Comparison of ENCODE assay signal across 9 cellular contexts in genomic region chr19:48480151-48480475, GRCh38. TPM values are rescaled to one million over a fixed set of nuclear protein-coding genes. Genes with fewer than 3 reads are reported as not detected.
DNase-seq lines count a peak whose midpoint lies in the region; ATAC-seq and TF ChIP-seq lines count a peak whose summit lies in the region.
"Had no signal": no experiment of that assay in that cellular context is flagged by ENCODE, and none has a peak within 500 bp of the region (broad histone marks: within the 10 kb centered on the region; RNA-seq: fewer than 3 reads in every experiment).

No MANE protein-coding gene starts in this region.

- H3K36me3 ChIP-seq in effector memory CD4-positive, alpha-beta T cell (ENCODE audit: control insufficient read depth, insufficient read depth, low read length) = peaks cover 12% of the 10 kb centered on the region
- peaks cover 3 to 44% (median 5%) of the 10 kb centered on the region in 3 donors for H3K36me3 ChIP-seq in tibial nerve

- H3K4me3 ChIP-seq in effector memory CD4-positive, alpha-beta T cell (ENCODE audit: insufficient read depth, low read depth, low read length, poor library complexity, severe bottlenecking) = peak overlapping the region; percentile 63
- peak overlapping the region; percentile 51 to 65 (median 58) for H3K4me3 ChIP-seq in tibial nerve

- TF ChIP-seq EP300 in tibial nerve (IDR thresholded peaks at IDR 0.05) = peak in 1 of 2 donors; percentile 58

- no peak for TF ChIP-seq POLR2A in tibial nerve (IDR thresholded peaks at IDR 0.05)

- peak overlapping the region; percentile 68 for H3K27ac ChIP-seq in effector memory CD4-positive, alpha-beta T cell (ENCODE audit: insufficient read depth, low read length, poor library complexity, severe bottlenecking)
- H3K27ac ChIP-seq in tibial nerve = peak overlapping the region; percentile 80 to 94 (median 87)

- H3K27me3 ChIP-seq in effector memory CD4-positive, alpha-beta T cell (replicated peaks; ENCODE audit: control insufficient read depth, insufficient read depth, low read length, poor library complexity, severe bottlenecking) = no peaks in the 10 kb centered on the region
- no peaks in the 10 kb centered on the region for H3K27me3 ChIP-seq in tibial nerve

- TF ChIP-seq CTCF in tibial nerve (IDR thresholded peaks at IDR 0.05) = no peak

- peaks cover 11% of the 10 kb centered on the region for H3K4me1 ChIP-seq in effector memory CD4-positive, alpha-beta T cell (ENCODE audit: control insufficient read depth, insufficient read depth, low read length, poor library complexity, severe bottlenecking)
- H3K4me1 ChIP-seq in tibial nerve = peaks cover 0 to 23% (median 4%) of the 10 kb centered on the region in 4 donors

- WGBS in tibial nerve, 2 donors = 8 to 49% methylated on average over 2 to 8 of the region's 23 CpGs

- peak; percentile 21 for DNase-seq in activated gamma-delta T cell treated with anti-CD3 and anti-CD28 coated beads, Interleukin-2, amount 50 U/mL, for 16 hours (ENCODE audit: low read depth)
- DNase-seq in activated gamma-delta T cell (lab: John Stamatoyannopoulos, UW) = no peak
- no peak for DNase-seq in effector memory CD4-positive, alpha-beta T cell
- DNase-seq in midbrain (lab: John Stamatoyannopoulos, UW) = peak; percentile 71
- DNase-seq in tibial nerve (ENCODE audit: low spot score in 2 of 2) = peak; percentile 38 to 48
- DNase-seq in KG1 (lab: John Stamatoyannopoulos, UW) = no peak
- DNase-seq in NCI-H2196 (lab: John Stamatoyannopoulos, UW; ENCODE audit: unreplicated experiment) = no peak
- DNase-seq: DND-41 had no signal

- no peaks in the 10 kb centered on the region for H3K9me3 ChIP-seq in effector memory CD4-positive, alpha-beta T cell (ENCODE audit: control insufficient read depth, low read length)
- H3K9me3 ChIP-seq in tibial nerve = no peaks in the 10 kb centered on the region

- no peak for ATAC-seq in HG03521 (IDR thresholded peaks at IDR 0.05; ENCODE audit: unreplicated experiment)

RNA-seq across cellular contexts. Expression of gene CYTH2, which starts 10.9 kb away (rescaled TPM):
- 100 to 1,000 TPM in 1 of 4 donors, 10 to 100 TPM in 3; 56.7 to 114 (median 65.1) TPM for total RNA-seq in tibial nerve

RNA-seq across cellular contexts. Expression of gene KCNJ14, which starts 24.7 kb away (rescaled TPM):
- 1 to 10 TPM in 2 of 4 donors, under 1 TPM in 2; 0.44 to 4.1 (median 1.5) TPM for total RNA-seq in tibial nerve

RNA-seq across cellular contexts. Expression of gene LMTK3, which starts 31.5 kb away (rescaled TPM):
- 1 to 10 TPM in 1 of 4 donors, under 1 TPM in 2, not detected in 1; under 0.01 to 1.8 (median 0.59) TPM for total RNA-seq in tibial nerve

RNA-seq across cellular contexts. Expression of gene GRWD1, which starts 34.3 kb away (rescaled TPM):
- total RNA-seq in tibial nerve = 10 to 100 TPM; 15.1 to 33.1 (median 29.7) TPM

Comparison
In these comparisons a context has a peak if more than half of its experiments do, and no peak if none do; other contexts are left out.
1. DNase-seq: peak in activated gamma-delta T cell treated with anti-CD3 and anti-CD28 coated beads, Interleukin-2, amount 50 U/mL, for 16 hours (single experiment), midbrain (single experiment) and tibial nerve (2 of 2); none in activated gamma-delta T cell (single experiment), effector memory CD4-positive, alpha-beta T cell (0 of 3), KG1 (single experiment) and NCI-H2196 (single experiment).